ENCODE assay signal across 15 cellular contexts in genomic region chr15:44325568-44325967, GRCh38. TPM values are rescaled to one million over a fixed set of nuclear protein-coding genes. Genes with fewer than 3 reads are reported as not detected.
DNase-seq lines count a peak whose midpoint lies in the region; ATAC-seq and TF ChIP-seq lines count a peak whose summit lies in the region.
"Had no signal": no experiment of that assay in that cellular context is flagged by ENCODE, and none has a peak within 500 bp of the region (broad histone marks: within the 10 kb centered on the region; RNA-seq: fewer than 3 reads in every experiment).

No MANE protein-coding gene starts in this region.

- CTCF ChIA-PET in Panc1 (lab: Charles Lee), result interaction anchor here (0.6 kb wide), 1 partner anchor 22 kb away, joined by 16 read pairs; no protein-coding TSS in a partner anchor

- no peak overlapping the region for H4K91ac ChIP-seq in H9 (ENCODE audit: insufficient read length, low read depth, low read length)

- no peaks in the 10 kb centered on the region for H3K9me3 ChIP-seq in H9 (ENCODE audit: control insufficient read depth, low read depth, low read length)
- H3K9me3 ChIP-seq in Panc1 (ENCODE audit: control insufficient read depth, insufficient read depth, low read depth, low read length), result no peaks in the 10 kb centered on the region

- H3K23me2 ChIP-seq in H9 (ENCODE audit: insufficient read length, low read depth, low read length, poor library complexity, severe bottlenecking), result no peaks in the 10 kb centered on the region

- WGBS in H9 (ENCODE audit: extremely low coverage, insufficient read length, low lambda C conversion rate), result no CpG with 5 or more reads among the region's 2 CpGs

- no peak overlapping the region for H3K4ac ChIP-seq in H9 (ENCODE audit: low read depth, low read length)

- H3K4me2 ChIP-seq in H9 (ENCODE audit: insufficient read depth, insufficient read length, low read length), result no peak overlapping the region

- no peaks in the 10 kb centered on the region for H3K4me1 ChIP-seq in H9 (ENCODE audit: insufficient read depth, low read length)
- no peaks in the 10 kb centered on the region for H3K4me1 ChIP-seq in Panc1 (ENCODE audit: control insufficient read depth, insufficient read depth, low read length)

- H3K79me1 ChIP-seq in H9 (ENCODE audit: insufficient read depth, low read depth, low read length, poor library complexity, severe bottlenecking), result no peaks in the 10 kb centered on the region

- H3K27me3 Mint-ChIP-seq in H9 (ENCODE audit: low read depth), result no peaks in the 10 kb centered on the region
- no peaks in the 10 kb centered on the region for H3K27me3 Mint-ChIP-seq in mesothelial cell of epicardium (ENCODE audit: low read depth)
- no peaks in the 10 kb centered on the region for H3K27me3 Mint-ChIP-seq in activated CD4-positive, alpha-beta T cell treated with anti-CD3 and anti-CD28 coated beads, Interleukin-2, amount 10 ng/mL, durations not matched to agents 24 days and 14 days

- no peak overlapping the region for H2AK5ac ChIP-seq in H9 (ENCODE audit: insufficient read length, low read length)

- 0 out of 5 replicates have a peak overlapping the region, but pooled peaks of 1 of the 2 experiments have one; percentile 32 for H3K4me3 Mint-ChIP-seq in H9
- no peak overlapping the region for H3K4me3 Mint-ChIP-seq in mesothelial cell of epicardium
- no peak overlapping the region for H3K4me3 Mint-ChIP-seq in activated CD4-positive, alpha-beta T cell treated with anti-CD3 and anti-CD28 coated beads, Interleukin-2, amount 10 ng/mL, durations not matched to agents 24 days and 14 days

- ATAC-seq in Panc1 (no peak), omental fat pad (ENCODE audit: low FRiP score) (no peak)
- ATAC-seq: K562 had no signal

- H3K9me3 Mint-ChIP-seq in H9, result no peaks in the 10 kb centered on the region
- H3K9me3 Mint-ChIP-seq in mesothelial cell of epicardium, result no peaks in the 10 kb centered on the region
- H3K9me3 Mint-ChIP-seq in activated CD4-positive, alpha-beta T cell treated with anti-CD3 and anti-CD28 coated beads, Interleukin-2, amount 10 ng/mL, durations not matched to agents 24 days and 14 days, result no peaks in the 10 kb centered on the region

- no peak overlapping the region for H3K4me3 ChIP-seq in Panc1 (ENCODE audit: low read depth in 2 of 2, low read length in 2 of 2)
- H3K4me3 ChIP-seq: K562 had no signal

- no peak overlapping the region for H3K18ac ChIP-seq in H9 (ENCODE audit: insufficient read length, low read depth, low read length)

- in situ Hi-C loops in Panc1 (cut with HindIII; ENCODE audit: low pct_unique_long_range_greater_than_20kb, low sequenced_read_pairs), result no loop called here

- H3K27me3 ChIP-seq in H9 (ENCODE audit: insufficient read depth, low read length) (no peaks in the 10 kb centered on the region), Panc1 (ENCODE audit: control insufficient read depth, insufficient read depth, low read length) (no peaks in the 10 kb centered on the region)

- DNase-seq in H9 (no peak), Panc1 (ENCODE audit: low read depth, low spot score) (no peak), iPS DF 19.7 (ENCODE audit: low read depth, low spot score) (peak; percentile 28), mesothelial cell of epicardium (ENCODE audit: low spot score in 2 of 2, unreplicated experiment in 2 of 2) (no peak), omental fat pad (ENCODE audit: low spot score) (no peak), AG08396 (ENCODE audit: low spot score) (no peak), NCI-H2029 (lab: John Stamatoyannopoulos, UW) (no peak)
- no peak for DNase-seq in activated CD4-positive, alpha-beta T cell treated with anti-CD3 and anti-CD28 coated beads, Interleukin-2, amount 10 ng/mL, durations not matched to agents 24 days and 14 days
- DNase-seq: HCEC 1CT, NCI-H1092 treated with DMSO at 0.1 percent for 48 hours, NCI-H1694 treated with DMSO at 0.1 percent for 48 hours, NCI-H2171, SIG-M5 had no signal

- H3K36me3 Mint-ChIP-seq in H9 (ENCODE audit: insufficient read depth in 1 of 3, low read depth in 3 of 3) (peaks cover 1 to 6% (median 3%) of the 10 kb centered on the region in 3 experiments; a peak in 5 of 7 replicates), mesothelial cell of epicardium (peaks cover 5% of the 10 kb centered on the region)
- H3K36me3 Mint-ChIP-seq in activated CD4-positive, alpha-beta T cell treated with anti-CD3 and anti-CD28 coated beads, Interleukin-2, amount 10 ng/mL, durations not matched to agents 24 days and 14 days (ENCODE audit: low read depth), result peaks cover 3% of the 10 kb centered on the region

- intact Hi-C loops in Panc1 (cut with micrococcal nuclease; ENCODE audit: unreplicated experiment), result no loop called here
- intact Hi-C loops in activated CD4-positive, alpha-beta T cell treated with anti-CD3 and anti-CD28 coated beads, Interleukin-2, amount 10 ng/mL, durations not matched to agents 24 days and 14 days (cut with micrococcal nuclease), result no loop called here

- H4K20me1 ChIP-seq in H9 (ENCODE audit: control insufficient read depth, insufficient read depth, insufficient read length), result no peaks in the 10 kb centered on the region

- H3K36me3 ChIP-seq in Panc1 (ENCODE audit: control insufficient read depth, insufficient read depth, low read length), result no peaks in the 10 kb centered on the region

- no peak overlapping the region for H2BK5ac ChIP-seq in H9 (ENCODE audit: insufficient read length, low read length)

- no peak overlapping the region for H4K8ac ChIP-seq in H9 (replicated peaks; ENCODE audit: insufficient read length, low read depth, low read length)

- H2BK20ac ChIP-seq in H9 (ENCODE audit: low read depth, low read length, poor library complexity, severe bottlenecking), result no peak overlapping the region

- no peak for TF ChIP-seq CTCF in H9 (conservative IDR thresholded peaks at IDR 0.05)
- TF ChIP-seq CTCF in Panc1 (IDR thresholded peaks at IDR 0.05), result no peak
- no peak for TF ChIP-seq CTCF in mesothelial cell of epicardium (IDR thresholded peaks at IDR 0.05; ENCODE audit: unreplicated experiment)
- no peak for TF ChIP-seq CTCF in omental fat pad (IDR thresholded peaks at IDR 0.05)

- TSS peak; percentile 53 for BruUV-seq in Panc1 (replicated peaks; lab: Mats Ljungman, UMichigan)

- no peak overlapping the region for H3T11ph ChIP-seq in H9 (ENCODE audit: low read length)

- H3K23ac ChIP-seq in H9 (ENCODE audit: insufficient read length, low read depth, low read length), result no peak overlapping the region

- no peaks in the 10 kb centered on the region for H3K79me2 ChIP-seq in H9 (ENCODE audit: insufficient read depth, low read length)

- H2BK12ac ChIP-seq in H9 (ENCODE audit: insufficient read length, low read depth, low read length), result no peak overlapping the region

- no peak overlapping the region for H3K27ac ChIP-seq in H9 (ENCODE audit: insufficient read length, low read depth, low read length)
- no peak overlapping the region for H3K27ac ChIP-seq in Panc1 (ENCODE audit: low read length)
- H3K27ac ChIP-seq: C4-2B had no signal

- peak overlapping the region in 2 of 3 experiments; percentile 60; a peak in 2 of 7 replicates for H3K27ac Mint-ChIP-seq in H9
- H3K27ac Mint-ChIP-seq in mesothelial cell of epicardium, result peak overlapping the region; percentile 83
- H3K27ac Mint-ChIP-seq in activated CD4-positive, alpha-beta T cell treated with anti-CD3 and anti-CD28 coated beads, Interleukin-2, amount 10 ng/mL, durations not matched to agents 24 days and 14 days, result no peak overlapping the region

- H3K56ac ChIP-seq in H9 (ENCODE audit: insufficient read length, low read depth, low read length), result no peak overlapping the region

- no peak overlapping the region for H4K5ac ChIP-seq in H9 (ENCODE audit: insufficient read length, low read depth, low read length)

- POLR2A ChIA-PET in Panc1 (lab: Charles Lee), result interaction anchor here (0.6 kb wide), 2 partner anchors 153 to 200 kb away, joined by 4 to 5 read pairs; no protein-coding TSS in a partner anchor

- no peak overlapping the region for H3K9ac ChIP-seq in H9 (ENCODE audit: extremely low read depth, insufficient read length, low read length)

- no peak overlapping the region for H2BK15ac ChIP-seq in H9 (ENCODE audit: low read depth, low read length)

- no peak overlapping the region for H2BK120ac ChIP-seq in H9 (ENCODE audit: low read depth, low read length, poor library complexity, severe bottlenecking)

- no peak overlapping the region for H3K14ac ChIP-seq in H9 (ENCODE audit: insufficient read depth, low read length)

- H2AFZ ChIP-seq in H9 (ENCODE audit: low read length), result no peak overlapping the region

- H3K4me1 Mint-ChIP-seq in H9, result peaks cover 12 to 13% of the 10 kb centered on the region in 2 experiments
- H3K4me1 Mint-ChIP-seq in mesothelial cell of epicardium, result peaks cover 17% of the 10 kb centered on the region
- H3K4me1 Mint-ChIP-seq in activated CD4-positive, alpha-beta T cell treated with anti-CD3 and anti-CD28 coated beads, Interleukin-2, amount 10 ng/mL, durations not matched to agents 24 days and 14 days, result no peaks in the 10 kb centered on the region

RNA-seq across cellular contexts. Expression of gene GOLM2, which starts 37.0 kb away (rescaled TPM):
- total RNA-seq in H9 (2021), result 34.5 and 37.5 TPM in 2 replicates
- 79.9 TPM for total RNA-seq in Panc1 (2021; ENCODE audit: unreplicated experiment)
- polyA plus RNA-seq in Panc1 (2012; ENCODE audit: insufficient read length), result 58.8 TPM
- 84.7 to 88.6 TPM (median 85.0 TPM) in 3 replicates for total RNA-seq in mesothelial cell of epicardium
- 10 to 100 TPM; 62.0 to 79.3 (median 72.5) TPM for total RNA-seq in omental fat pad
- total RNA-seq in activated CD4-positive, alpha-beta T cell treated with anti-CD3 and anti-CD28 coated beads, Interleukin-2, amount 10 ng/mL, durations not matched to agents 24 days and 14 days, result 50.6 and 55.8 TPM in 2 replicates
